Comparison of ENCODE assay signal across 1 cellular context in the genomic region with DNA sequence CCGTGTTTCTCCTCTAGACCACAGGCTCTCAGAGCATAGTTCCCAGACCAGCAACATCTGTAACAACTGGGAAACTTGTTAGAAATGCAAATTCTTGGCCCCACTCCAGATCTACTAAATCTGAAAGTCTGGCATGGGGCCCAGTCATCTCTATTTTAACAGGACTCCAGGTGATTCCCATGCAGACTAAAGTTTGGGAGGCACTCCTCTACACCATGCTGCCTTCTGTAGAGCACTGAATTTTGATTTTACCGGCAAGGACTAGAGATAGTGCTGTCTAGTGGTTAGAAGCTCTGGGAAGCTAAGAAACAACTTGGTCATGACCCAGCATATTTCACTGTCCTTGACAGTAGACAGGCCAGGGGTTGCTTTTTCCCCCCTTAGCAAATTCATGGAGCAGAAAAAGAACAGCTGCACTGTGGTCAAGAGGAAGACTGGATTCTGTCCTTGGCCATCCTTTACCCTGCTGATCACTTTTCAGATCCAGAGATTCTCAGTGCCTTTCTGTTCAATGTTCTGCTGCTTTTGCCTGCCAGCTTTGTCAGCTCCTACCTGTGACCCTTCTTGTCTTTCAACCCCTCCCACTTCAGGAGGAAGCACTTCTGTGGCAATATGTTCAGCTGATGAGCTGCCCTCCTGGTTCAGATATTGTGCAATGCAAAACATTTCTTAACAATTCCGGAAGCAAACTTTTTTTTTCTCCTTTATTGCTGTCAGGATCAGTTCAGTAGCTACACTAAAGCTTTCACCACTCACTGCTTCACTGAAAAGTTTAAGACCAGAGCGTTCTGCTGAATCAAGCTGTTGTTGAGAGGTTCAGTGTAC.
TF ChIP-seq lines count a peak whose summit lies in the region.

No MANE protein-coding gene starts in this region.

TF ChIP-seq in GM23338, 12 proteins besides CTCF, POLR2A, EP300 and RAD21 (continued from another document):
- TF ChIP-seq, protein P1, sequence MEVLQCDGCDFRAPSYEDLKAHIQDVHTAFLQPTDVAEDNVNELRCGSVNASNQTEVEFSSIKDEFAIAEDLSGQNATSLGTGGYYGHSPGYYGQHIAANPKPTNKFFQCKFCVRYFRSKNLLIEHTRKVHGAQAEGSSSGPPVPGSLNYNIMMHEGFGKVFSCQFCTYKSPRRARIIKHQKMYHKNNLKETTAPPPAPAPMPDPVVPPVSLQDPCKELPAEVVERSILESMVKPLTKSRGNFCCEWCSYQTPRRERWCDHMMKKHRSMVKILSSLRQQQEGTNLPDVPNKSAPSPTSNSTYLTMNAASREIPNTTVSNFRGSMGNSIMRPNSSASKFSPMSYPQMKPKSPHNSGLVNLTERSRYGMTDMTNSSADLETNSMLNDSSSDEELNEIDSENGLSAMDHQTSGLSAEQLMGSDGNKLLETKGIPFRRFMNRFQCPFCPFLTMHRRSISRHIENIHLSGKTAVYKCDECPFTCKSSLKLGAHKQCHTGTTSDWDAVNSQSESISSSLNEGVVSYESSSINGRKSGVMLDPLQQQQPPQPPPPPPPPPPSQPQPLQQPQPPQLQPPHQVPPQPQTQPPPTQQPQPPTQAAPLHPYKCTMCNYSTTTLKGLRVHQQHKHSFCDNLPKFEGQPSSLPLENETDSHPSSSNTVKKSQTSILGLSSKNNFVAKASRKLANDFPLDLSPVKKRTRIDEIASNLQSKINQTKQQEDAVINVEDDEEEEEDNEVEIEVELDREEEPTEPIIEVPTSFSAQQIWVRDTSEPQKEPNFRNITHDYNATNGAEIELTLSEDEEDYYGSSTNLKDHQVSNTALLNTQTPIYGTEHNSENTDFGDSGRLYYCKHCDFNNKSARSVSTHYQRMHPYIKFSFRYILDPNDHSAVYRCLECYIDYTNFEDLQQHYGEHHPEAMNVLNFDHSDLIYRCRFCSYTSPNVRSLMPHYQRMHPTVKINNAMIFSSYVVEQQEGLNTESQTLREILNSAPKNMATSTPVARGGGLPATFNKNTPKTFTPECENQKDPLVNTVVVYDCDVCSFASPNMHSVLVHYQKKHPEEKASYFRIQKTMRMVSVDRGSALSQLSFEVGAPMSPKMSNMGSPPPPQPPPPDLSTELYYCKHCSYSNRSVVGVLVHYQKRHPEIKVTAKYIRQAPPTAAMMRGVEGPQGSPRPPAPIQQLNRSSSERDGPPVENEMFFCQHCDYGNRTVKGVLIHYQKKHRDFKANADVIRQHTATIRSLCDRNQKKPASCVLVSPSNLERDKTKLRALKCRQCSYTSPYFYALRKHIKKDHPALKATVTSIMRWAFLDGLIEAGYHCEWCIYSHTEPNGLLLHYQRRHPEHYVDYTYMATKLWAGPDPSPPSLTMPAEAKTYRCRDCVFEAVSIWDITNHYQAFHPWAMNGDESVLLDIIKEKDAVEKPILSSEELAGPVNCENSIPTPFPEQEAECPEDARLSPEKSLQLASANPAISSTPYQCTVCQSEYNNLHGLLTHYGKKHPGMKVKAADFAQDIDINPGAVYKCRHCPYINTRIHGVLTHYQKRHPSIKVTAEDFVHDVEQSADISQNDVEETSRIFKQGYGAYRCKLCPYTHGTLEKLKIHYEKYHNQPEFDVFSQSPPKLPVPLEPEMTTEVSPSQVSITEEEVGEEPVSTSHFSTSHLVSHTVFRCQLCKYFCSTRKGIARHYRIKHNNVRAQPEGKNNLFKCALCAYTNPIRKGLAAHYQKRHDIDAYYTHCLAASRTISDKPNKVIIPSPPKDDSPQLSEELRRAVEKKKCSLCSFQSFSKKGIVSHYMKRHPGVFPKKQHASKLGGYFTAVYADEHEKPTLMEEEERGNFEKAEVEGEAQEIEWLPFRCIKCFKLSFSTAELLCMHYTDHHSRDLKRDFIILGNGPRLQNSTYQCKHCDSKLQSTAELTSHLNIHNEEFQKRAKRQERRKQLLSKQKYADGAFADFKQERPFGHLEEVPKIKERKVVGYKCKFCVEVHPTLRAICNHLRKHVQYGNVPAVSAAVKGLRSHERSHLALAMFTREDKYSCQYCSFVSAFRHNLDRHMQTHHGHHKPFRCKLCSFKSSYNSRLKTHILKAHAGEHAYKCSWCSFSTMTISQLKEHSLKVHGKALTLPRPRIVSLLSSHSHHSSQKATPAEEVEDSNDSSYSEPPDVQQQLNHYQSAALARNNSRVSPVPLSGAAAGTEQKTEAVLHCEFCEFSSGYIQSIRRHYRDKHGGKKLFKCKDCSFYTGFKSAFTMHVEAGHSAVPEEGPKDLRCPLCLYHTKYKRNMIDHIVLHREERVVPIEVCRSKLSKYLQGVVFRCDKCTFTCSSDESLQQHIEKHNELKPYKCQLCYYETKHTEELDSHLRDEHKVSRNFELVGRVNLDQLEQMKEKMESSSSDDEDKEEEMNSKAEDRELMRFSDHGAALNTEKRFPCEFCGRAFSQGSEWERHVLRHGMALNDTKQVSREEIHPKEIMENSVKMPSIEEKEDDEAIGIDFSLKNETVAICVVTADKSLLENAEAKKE (CRISPR knock-in tag; IDR thresholded peaks at IDR 0.05), result no peak
- TF ChIP-seq ZNF331 (CRISPR knock-in tag; IDR thresholded peaks at IDR 0.05; ENCODE audit: low read depth), result no peak
- no peak for TF ChIP-seq ZNF114 (CRISPR knock-in tag; IDR thresholded peaks at IDR 0.05)
- no peak for TF ChIP-seq EZH2phosphoT487 (IDR thresholded peaks at IDR 0.05; ENCODE audit: unreplicated experiment)
